24 cellular contexts compared by ENCODE assay signal in genomic region chr14:36649872-36650650, GRCh38. TPM values are rescaled to one million over a fixed set of nuclear protein-coding genes. Genes with fewer than 3 reads are reported as not detected.
DNase-seq lines count a peak whose midpoint lies in the region; ATAC-seq, FAIRE-seq and TF ChIP-seq lines count a peak whose summit lies in the region.
"Had no signal": no experiment of that assay in that cellular context is flagged by ENCODE, and none has a peak within 500 bp of the region (broad histone marks: within the 10 kb centered on the region; RNA-seq: fewer than 3 reads in every experiment).

No MANE protein-coding gene starts in this region.

- no TSS peak for BruUV-seq in HepG2 (replicated peaks; lab: Mats Ljungman, UMichigan)

- H3K36me3 ChIP-seq in HepG2 (replicated peaks in 1 of 2; ENCODE audit: control insufficient read depth in 1 of 2, insufficient read depth in 2 of 2, low read length in 2 of 2), result no peaks in the 10 kb centered on the region
- no peaks in the 10 kb centered on the region for H3K36me3 ChIP-seq in right lobe of liver
- H3K36me3 ChIP-seq in bronchial epithelial cell (ENCODE audit: control insufficient read depth, insufficient read depth, low read length), result no peaks in the 10 kb centered on the region
- H3K36me3 ChIP-seq in smooth muscle cell (ENCODE audit: low read depth), result no peaks in the 10 kb centered on the region
- H3K36me3 ChIP-seq in kidney (ENCODE audit: control insufficient read depth in 1 of 2, insufficient read depth in 2 of 2, low read length in 2 of 2), result no peaks in the 10 kb centered on the region
- H3K36me3 ChIP-seq: BE2C; BLaER1 treated with 17β-estradiol and CSF1 and Interleukin-3, amounts not matched to agents 10 nM and 100 nM had no signal

- in situ Hi-C loops in HepG2 (cut with HindIII; ENCODE audit: extremely low pct_ligation_motif_present, low pct_unique_long_range_greater_than_20kb), result loop anchor here (5.0 kb wide), 2 partner anchors 287 to 502 kb away; no protein-coding TSS in a partner anchor

- no peak for TF ChIP-seq CTCF in HepG2 (CRISPR knock-in tag; IDR thresholded peaks at IDR 0.05)
- TF ChIP-seq CTCF in right lobe of liver (IDR thresholded peaks at IDR 0.05), result no peak
- no peak for TF ChIP-seq CTCF in bronchial epithelial cell (IDR thresholded peaks at IDR 0.05; ENCODE audit: insufficient read depth, low read length, severe bottlenecking)
- peak; percentile 5 for TF ChIP-seq CTCF in smooth muscle cell (IDR thresholded peaks at IDR 0.05; ENCODE audit: borderline replicate concordance, insufficient read depth, poor library complexity, severe bottlenecking)
- TF ChIP-seq CTCF in kidney (IDR thresholded peaks at IDR 0.05; ENCODE audit: borderline replicate concordance, extremely low read depth, insufficient read depth), result no peak

- TF ChIP-seq RAD21 in HepG2 (CRISPR knock-in tag; IDR thresholded peaks at IDR 0.05), result no peak

- no peak for TF ChIP-seq POLR2A in HepG2 (IDR thresholded peaks at IDR 0.05; ENCODE audit: insufficient read depth in 1 of 2, low read depth in 2 of 2, low read length in 2 of 2)
- TF ChIP-seq POLR2A in right lobe of liver (IDR thresholded peaks at IDR 0.05), result no peak

- whole genome bisulfite sequencing in HepG2 (ENCODE audit: low lambda C conversion rate), result 10% methylated on average over 4 of the region's 4 CpGs
- WGBS in right lobe of liver (ENCODE audit: insufficient coverage, low coverage, low lambda C conversion rate, missing lambda C conversion rate), result 12% methylated on average over 4 of the region's 4 CpGs
- 32% methylated on average over 4 of the region's 4 CpGs for WGBS in smooth muscle cell (ENCODE audit: low lambda C conversion rate)

- ATAC-seq in HepG2, result no peak
- ATAC-seq in right lobe of liver, result no peak
- ATAC-seq: A549, HCT116 had no signal

- CTCF ChIA-PET in HepG2 (lab: Yijun Ruan, JAX; ENCODE audit: low intra/inter-chr PET ratio, low total read pairs), result interaction anchor here (4.2 kb wide), 1 partner anchor 292 kb away, joined by 39 read pairs; no protein-coding TSS in a partner anchor

- H3K4me1 ChIP-seq in HepG2 (ENCODE audit: insufficient read depth, low read length) (peaks cover 12% of the 10 kb centered on the region), right lobe of liver (peaks cover 0 to 15% (median 3%) of the 10 kb centered on the region in 4 donors), smooth muscle cell (ENCODE audit: low read depth) (peaks cover 11% of the 10 kb centered on the region), kidney (ENCODE audit: control insufficient read depth in 1 of 2, insufficient read depth in 1 of 2, low read depth in 1 of 2, low read length in 2 of 2) (peaks cover 0 to 9% of the 10 kb centered on the region in 2 donors)
- H3K4me1 ChIP-seq: BE2C had no signal

- H3K9ac ChIP-seq in HepG2 (ENCODE audit: insufficient read depth, low read depth, low read length) (no peak overlapping the region), smooth muscle cell (ENCODE audit: low read depth) (no peak overlapping the region), kidney (ENCODE audit: low read length in 2 of 2) (no peak overlapping the region)
- H3K9ac ChIP-seq: BLaER1 treated with 17β-estradiol and CSF1 and Interleukin-3, amounts not matched to agents 10 nM and 100 nM had no signal

- H3F3A ChIP-seq in smooth muscle cell (ENCODE audit: low read depth), result no peaks in the 10 kb centered on the region

- no peak for FAIRE-seq in HepG2 (lab: Jason Lieb, UNC)
- FAIRE-seq in bronchial epithelial cell (lab: Jason Lieb, UNC), result peak; percentile 76
- FAIRE-seq in kidney (lab: Jason Lieb, UNC), result no peak
- FAIRE-seq: A549, D721Med, GM12891, GM18507 had no signal

- H3K4me3 ChIP-seq in HepG2 (replicated peaks in 1 of 3; ENCODE audit: insufficient read depth in 1 of 3, low read depth in 2 of 3, low read length in 3 of 3) (no peak overlapping the region), right lobe of liver (no peak overlapping the region), bronchial epithelial cell (ENCODE audit: low read depth, low read length) (no peak overlapping the region), smooth muscle cell (no peak overlapping the region), kidney (ENCODE audit: low read length in 2 of 2) (no peak overlapping the region)
- H3K4me3 ChIP-seq: A549; BLaER1 treated with 17β-estradiol and CSF1 and Interleukin-3, amounts not matched to agents 10 nM and 100 nM had no signal

- TF ChIP-seq EP300 in HepG2 (IDR thresholded peaks at IDR 0.05; ENCODE audit: low read depth in 2 of 2, low read length in 2 of 2), result no peak
- no peak for TF ChIP-seq EP300 in HepG2 (CRISPR knock-in tag; IDR thresholded peaks at IDR 0.05; ENCODE audit: borderline replicate concordance)

- intact Hi-C loops in HepG2 (cut with micrococcal nuclease; ENCODE audit: unreplicated experiment), result loop anchor here (5.0 kb wide), 1 partner anchor 387 kb away; no protein-coding TSS in a partner anchor
- intact Hi-C loops in right lobe of liver (cut with DNase I), result no loop called here
- intact Hi-C loops in cardiac septum (cut with DNase I), result loop anchor here (10.0 kb wide), 1 partner anchor 295 kb away; no protein-coding TSS in a partner anchor
- intact Hi-C loops in kidney (cut with DNase I), result no loop called here

- H3K79me2 ChIP-seq in HepG2 (ENCODE audit: insufficient read depth, low read length) (no peaks in the 10 kb centered on the region), smooth muscle cell (ENCODE audit: low read depth) (no peaks in the 10 kb centered on the region)

- POLR2A ChIA-PET in HepG2 (lab: Yijun Ruan, JAX), result no interaction called here

- no peak overlapping the region for H3K27ac ChIP-seq in HepG2 (ENCODE audit: extremely low read length, insufficient read depth, low read length)
- H3K27ac ChIP-seq in right lobe of liver, result no peak overlapping the region
- H3K27ac ChIP-seq in smooth muscle cell (ENCODE audit: low read depth), result no peak overlapping the region
- no peak overlapping the region for H3K27ac ChIP-seq in kidney (ENCODE audit: low read depth in 2 of 2, low read length in 2 of 2)
- H3K27ac ChIP-seq: A549; BLaER1 treated with 17β-estradiol and CSF1 and Interleukin-3, amounts not matched to agents 10 nM and 100 nM had no signal

- no peaks in the 10 kb centered on the region for H4K20me1 ChIP-seq in HepG2 (ENCODE audit: insufficient read depth, low read length)
- H4K20me1 ChIP-seq in smooth muscle cell (ENCODE audit: low read depth), result no peaks in the 10 kb centered on the region
- H4K20me1 ChIP-seq: BLaER1 treated with 17β-estradiol and CSF1 and Interleukin-3, amounts not matched to agents 10 nM and 100 nM had no signal

- H3K27me3 ChIP-seq in HepG2 (ENCODE audit: control insufficient read depth in 1 of 2, insufficient read depth in 2 of 2, low read length in 2 of 2), result peaks cover 14 to 57% of the 10 kb centered on the region in 2 experiments
- peaks cover 36 to 69% of the 10 kb centered on the region in 2 donors for H3K27me3 ChIP-seq in right lobe of liver
- no peaks in the 10 kb centered on the region for H3K27me3 ChIP-seq in bronchial epithelial cell (ENCODE audit: control insufficient read depth, insufficient read depth, low read length)
- H3K27me3 ChIP-seq in smooth muscle cell (ENCODE audit: low read depth), result peaks cover 100% of the 10 kb centered on the region

- DNase-seq in HepG2 (ENCODE audit: low spot score) (no peak), right lobe of liver (no peak), bronchial epithelial cell (ENCODE audit: low read depth) (no peak), smooth muscle cell (lab: John Stamatoyannopoulos, UW; ENCODE audit: unreplicated experiment) (no peak), cardiac septum (ENCODE audit: low spot score) (no peak), kidney (no peak)
- DNase-seq: 8988T; ACHN; AML-193; BE2C; CD4-positive, alpha-beta T cell; CD8-positive, alpha-beta memory T cell; DMS 273 treated with DMSO at 0.1 percent for 48 hours; DMS79; EL; GDM1; H9 had no signal

- H3K4me2 ChIP-seq in HepG2 (ENCODE audit: low read depth, low read length) (no peak overlapping the region), smooth muscle cell (no peak overlapping the region)
- H3K4me2 ChIP-seq: A549; BLaER1 treated with 17β-estradiol and CSF1 and Interleukin-3, amounts not matched to agents 10 nM and 100 nM had no signal

- H3K9me3 ChIP-seq in HepG2 (ENCODE audit: low read length) (no peaks in the 10 kb centered on the region), right lobe of liver (no peaks in the 10 kb centered on the region), smooth muscle cell (replicated peaks; ENCODE audit: low read depth) (no peaks in the 10 kb centered on the region), kidney (ENCODE audit: control insufficient read depth in 1 of 2, low read length in 2 of 2) (no peaks in the 10 kb centered on the region)
- H3K9me3 ChIP-seq: A549, BE2C had no signal

- H2AFZ ChIP-seq in HepG2 (ENCODE audit: low read length) (no peak overlapping the region), smooth muscle cell (ENCODE audit: low read depth) (no peak overlapping the region)

RNA-seq across cellular contexts. Expression of gene PAX9, which starts 11.6 kb away (rescaled TPM):
- total RNA-seq in HepG2 (2016; rRNA removed; fragmentation: Illumina TruSeq; extraction: Trizol) (not detected in 2 replicates), right lobe of liver (not detected), bronchial epithelial cell (9.7 and 18.4 TPM in 2 replicates), smooth muscle cell (0.04 TPM in 1 of 2 replicates, not detected in the other), cardiac septum (not detected), kidney (0.19 TPM)
- total RNA-seq in HepG2 (2016; cell fraction: cytosol; rRNA removed; fragmentation: Illumina TruSeq; extraction: Trizol; ENCODE audit: low read depth), result not detected in 2 replicates
- total RNA-seq in HepG2 (2016; cell fraction: insoluble cytoplasmic fraction; rRNA removed; fragmentation: Illumina TruSeq; extraction: Trizol), result not detected in 2 replicates
- not detected in 2 replicates for total RNA-seq in HepG2 (2016; cell fraction: membrane; rRNA removed; fragmentation: Illumina TruSeq; extraction: Trizol)
- total RNA-seq in HepG2 (2016; cell fraction: nucleus; rRNA removed; fragmentation: Illumina TruSeq; extraction: Trizol), result not detected in 2 replicates
- polyA plus RNA-seq in HepG2 (2011; rRNA removed) (0.03 TPM in 2 replicates), smooth muscle cell (not detected in 2 replicates), kidney (ENCODE audit: insufficient read depth, low read depth, low replicate concordance) (not detected)
- not detected in 2 replicates for polyA plus RNA-seq in HepG2 (2011; cell fraction: cytosol; rRNA removed)
- polyA plus RNA-seq in HepG2 (2011; cell fraction: nucleus; rRNA removed), result 0.24 TPM in 1 of 2 replicates, not detected in the other
- polyA plus RNA-seq in HepG2 (2012), result 0.04 and 0.09 TPM in 2 replicates
- polyA plus RNA-seq in HepG2 (2016; cell fraction: cytosol; fragmentation: Illumina TruSeq; extraction: Trizol; ENCODE audit: low read depth), result not detected in 2 replicates
- polyA plus RNA-seq in HepG2 (2016; cell fraction: insoluble cytoplasmic fraction; fragmentation: Illumina TruSeq; extraction: Trizol; ENCODE audit: low read depth), result not detected in 2 replicates
- not detected in 2 replicates for polyA plus RNA-seq in HepG2 (2016; cell fraction: membrane; fragmentation: Illumina TruSeq; extraction: Trizol; ENCODE audit: low read depth)
- polyA plus RNA-seq in HepG2 (2016; cell fraction: nucleus; fragmentation: Illumina TruSeq; extraction: Trizol; ENCODE audit: insufficient read depth, low read depth), result not detected in 2 replicates
- 2.0 TPM in 1 of 2 replicates, not detected in the other for polyA minus RNA-seq in HepG2 (2011; rRNA and poly(A)+ RNA removed; ENCODE audit: low replicate concordance)
- polyA minus RNA-seq in HepG2 (2011; cell fraction: cytosol; rRNA and poly(A)+ RNA removed), result not detected in 2 replicates
- 0.13 TPM in 1 of 2 replicates, not detected in the other for polyA minus RNA-seq in HepG2 (2011; cell fraction: nucleus; rRNA and poly(A)+ RNA removed)
- total RNA-seq: CD4-positive, alpha-beta T cell; CD8-positive, alpha-beta memory T cell; H9 had no signal
- polyA plus RNA-seq: CD14-positive monocyte; CD8-positive, alpha-beta memory T cell had no signal

Comparison
In these comparisons a context has a peak if more than half of its experiments do, and no peak if none do; other contexts are left out.
1. intact Hi-C loops: an anchor here in HepG2 (5.0 kb wide) and cardiac septum (10.0 kb wide); none called in right lobe of liver and kidney.